ENCODE assay signal across 10 cellular contexts in genomic region chr12:6337958-6338406, GRCh38. TPM values are rescaled to one million over a fixed set of nuclear protein-coding genes. Genes with fewer than 3 reads are reported as not detected.
DNase-seq lines count a peak whose midpoint lies in the region; ATAC-seq and TF ChIP-seq lines count a peak whose summit lies in the region.
"Had no signal": no experiment of that assay in that cellular context is flagged by ENCODE, and none has a peak within 500 bp of the region (broad histone marks: within the 10 kb centered on the region; RNA-seq: fewer than 3 reads in every experiment).

No MANE protein-coding gene starts in this region.

- H3K4me3 ChIP-seq in HUES6 (ENCODE audit: low read depth, low read length) = peak overlapping the region; percentile 50; the same call in 1 of the 2 replicates
- no peak overlapping the region for H3K4me3 ChIP-seq in mucosa of stomach (ENCODE audit: low read length)

- H3K4me3 Mint-ChIP-seq in central memory CD8-positive, alpha-beta T cell = no peak overlapping the region
- H3K4me3 Mint-ChIP-seq in stimulated activated effector memory CD8-positive, alpha-beta T cell treated with anti-CD3 and anti-CD28 coated beads, Interleukin-12 subunit alpha, Interleukin-12 subunit beta, amount 100 ng/mL, for 72 hours = no peak overlapping the region

- H3K4me1 ChIP-seq in HUES6 (ENCODE audit: control insufficient read depth, insufficient read depth, low read length) (peaks cover 63% of the 10 kb centered on the region), mucosa of stomach (ENCODE audit: control insufficient read depth, insufficient read depth, low read length) (peaks cover 81% of the 10 kb centered on the region)

- peaks cover 24% of the 10 kb centered on the region for H3K36me3 Mint-ChIP-seq in central memory CD8-positive, alpha-beta T cell (ENCODE audit: insufficient read depth)
- H3K36me3 Mint-ChIP-seq in stimulated activated effector memory CD8-positive, alpha-beta T cell treated with anti-CD3 and anti-CD28 coated beads, Interleukin-12 subunit alpha, Interleukin-12 subunit beta, amount 100 ng/mL, for 72 hours = peaks cover 31% of the 10 kb centered on the region

- H3K27ac ChIP-seq in 22Rv1 (peak overlapping the region; percentile 100), HUES6 (ENCODE audit: low read depth, low read length) (no peak overlapping the region)

- H3K4me1 Mint-ChIP-seq in central memory CD8-positive, alpha-beta T cell = peaks cover 42% of the 10 kb centered on the region
- peaks cover 15% of the 10 kb centered on the region for H3K4me1 Mint-ChIP-seq in stimulated activated effector memory CD8-positive, alpha-beta T cell treated with anti-CD3 and anti-CD28 coated beads, Interleukin-12 subunit alpha, Interleukin-12 subunit beta, amount 100 ng/mL, for 72 hours

- H3K27me3 ChIP-seq in HUES6 (ENCODE audit: control insufficient read depth, insufficient read depth, low read length) = no peaks in the 10 kb centered on the region
- no peaks in the 10 kb centered on the region for H3K27me3 ChIP-seq in mucosa of stomach (ENCODE audit: control insufficient read depth, insufficient read depth, low read length)

- no peaks in the 10 kb centered on the region for H3K27me3 Mint-ChIP-seq in central memory CD8-positive, alpha-beta T cell

- no peak for TF ChIP-seq CTCF in 22Rv1 (IDR thresholded peaks at IDR 0.05)

- H3K9me3 ChIP-seq in HUES6 (ENCODE audit: control insufficient read depth, insufficient read depth, low read depth, low read length) (no peaks in the 10 kb centered on the region), mucosa of stomach (ENCODE audit: control insufficient read depth, low read length) (no peaks in the 10 kb centered on the region)

- no peak for DNase-seq in central memory CD8-positive, alpha-beta T cell (ENCODE audit: low spot score in 2 of 2)
- no peak for DNase-seq in left lobe of liver (ENCODE audit: low spot score)
- no peak for DNase-seq in stimulated activated naive CD4-positive, alpha-beta T cell treated with Interleukin-2 at 50 U/mL for 16 hours (lab: John Stamatoyannopoulos, UW)
- DNase-seq in stimulated activated effector memory CD8-positive, alpha-beta T cell treated with anti-CD3 and anti-CD28 coated beads, Interleukin-12 subunit alpha, Interleukin-12 subunit beta, amount 100 ng/mL, for 72 hours (ENCODE audit: low spot score in 2 of 2) = no peak
- DNase-seq: DMS 273 treated with DMSO at 0.1 percent for 48 hours had no signal

- H3K9me3 Mint-ChIP-seq in central memory CD8-positive, alpha-beta T cell = no peaks in the 10 kb centered on the region
- no peaks in the 10 kb centered on the region for H3K9me3 Mint-ChIP-seq in stimulated activated effector memory CD8-positive, alpha-beta T cell treated with anti-CD3 and anti-CD28 coated beads, Interleukin-12 subunit alpha, Interleukin-12 subunit beta, amount 100 ng/mL, for 72 hours

- no peak overlapping the region for H3K27ac Mint-ChIP-seq in central memory CD8-positive, alpha-beta T cell (ENCODE audit: low read depth)
- H3K27ac Mint-ChIP-seq in stimulated activated effector memory CD8-positive, alpha-beta T cell treated with anti-CD3 and anti-CD28 coated beads, Interleukin-12 subunit alpha, Interleukin-12 subunit beta, amount 100 ng/mL, for 72 hours = no peak overlapping the region

- H3K36me3 ChIP-seq in HUES6 (ENCODE audit: control insufficient read depth, insufficient read depth, low read length) (peaks cover 14% of the 10 kb centered on the region), mucosa of stomach (ENCODE audit: control insufficient read depth, insufficient read depth, low read length) (peaks cover 9% of the 10 kb centered on the region)

- peak; percentile 18 for ATAC-seq in central memory CD8-positive, alpha-beta T cell (replicated peaks; ENCODE audit: extremely low read depth, poor library complexity, severe bottlenecking)
- ATAC-seq in left lobe of liver (no peak), HG02798 (IDR thresholded peaks at IDR 0.05; ENCODE audit: poor library complexity, unreplicated experiment) (no peak)
- no peak for ATAC-seq in stimulated activated effector memory CD8-positive, alpha-beta T cell treated with anti-CD3 and anti-CD28 coated beads, Interleukin-12 subunit alpha, Interleukin-12 subunit beta, amount 100 ng/mL, for 72 hours

- H3K9ac ChIP-seq in HUES6 (ENCODE audit: low read length) = peak overlapping the region; percentile 6
- peak overlapping the region; percentile 83 for H3K9ac ChIP-seq in mucosa of stomach (ENCODE audit: low read length)

RNA-seq across cellular contexts. Expression of gene TNFRSF1A, which starts 3.9 kb away (rescaled TPM):
- total RNA-seq in left lobe of liver = 76.0 TPM

RNA-seq across cellular contexts. Expression of gene PLEKHG6, which starts 27.5 kb away (rescaled TPM):
- total RNA-seq in left lobe of liver = 5.0 TPM
- total RNA-seq: lung microvascular endothelial cell had no signal

RNA-seq across cellular contexts. Expression of gene SCNN1A, which starts 37.4 kb away (rescaled TPM):
- total RNA-seq in left lobe of liver = 6.8 TPM

RNA-seq across cellular contexts. Expression of gene LTBR, which starts 46.0 kb away (rescaled TPM):
- 106 TPM for total RNA-seq in left lobe of liver
